19 cellular contexts compared by ENCODE assay signal in genomic region chr5:59274130-59274529, GRCh38.
DNase-seq lines count a peak whose midpoint lies in the region; ATAC-seq and TF ChIP-seq lines count a peak whose summit lies in the region.
"Had no signal": no experiment of that assay in that cellular context is flagged by ENCODE, and none has a peak within 500 bp of the region (broad histone marks: within the 10 kb centered on the region; RNA-seq: fewer than 3 reads in every experiment).

No MANE protein-coding gene starts in this region.

- BruUV-seq in Caco-2 (replicated peaks; lab: Mats Ljungman, UMichigan) (no TSS peak), PC-3 (replicated peaks; lab: Mats Ljungman, UMichigan) (no TSS peak)

- no peaks in the 10 kb centered on the region for H4K20me1 ChIP-seq in PC-3 (ENCODE audit: low read length)

- H3K4me1 Mint-ChIP-seq in Caco-2 (ENCODE audit: low read depth, unreplicated experiment), result no peaks in the 10 kb centered on the region

- H3K27ac Mint-ChIP-seq in Caco-2 (ENCODE audit: unreplicated experiment), result no peak overlapping the region
- H3K27ac Mint-ChIP-seq: activated naive CD8-positive, alpha-beta T cell; CD4-positive, CD25-positive, alpha-beta regulatory T cell; endodermal cell had no signal

- H3K4me3 Mint-ChIP-seq in Caco-2 (ENCODE audit: unreplicated experiment), result no peak overlapping the region
- H3K4me3 Mint-ChIP-seq: activated naive CD8-positive, alpha-beta T cell; CD4-positive, CD25-positive, alpha-beta regulatory T cell; endodermal cell had no signal

- H3K27me3 ChIP-seq in heart right ventricle, result no peaks in the 10 kb centered on the region
- H3K27me3 ChIP-seq in neutrophil, result no peaks in the 10 kb centered on the region
- no peaks in the 10 kb centered on the region for H3K27me3 ChIP-seq in upper lobe of right lung
- no peaks in the 10 kb centered on the region for H3K27me3 ChIP-seq in Caco-2 (replicated peaks; ENCODE audit: control insufficient read depth, insufficient read depth, low read length)
- no peaks in the 10 kb centered on the region for H3K27me3 ChIP-seq in PC-3 (ENCODE audit: low read length)

- ATAC-seq in heart right ventricle (no peak), Right ventricle myocardium inferior (no peak), upper lobe of right lung (no peak), PC-3 (no peak), HG02642 (IDR thresholded peaks at IDR 0.05; ENCODE audit: poor library complexity, unreplicated experiment) (no peak)

- CTCF ChIA-PET in Caco-2 (lab: Charles Lee) (interaction anchor here (0.6 kb wide), 1 partner anchor 74 kb away, joined by 4 read pairs; no protein-coding TSS in a partner anchor), PC-3 (lab: Charles Lee) (no interaction called here)

- DNase-seq in heart right ventricle, result no peak
- DNase-seq in Right ventricle myocardium inferior (ENCODE audit: missing footprints), result no peak
- peak; percentile 11 to 20 for DNase-seq in erythroblast (lab: John Stamatoyannopoulos, UW)
- DNase-seq in upper lobe of right lung, result no peak
- DNase-seq in Caco-2, result no peak
- DNase-seq in PC-3, result no peak
- DNase-seq: activated CD4-positive, alpha-beta T cell treated with anti-CD3 and anti-CD28 coated beads, Interleukin-2, amount 50 U/mL, for 4 hours; activated T-cell treated with anti-CD3 and anti-CD28 coated beads, Interleukin-2, amount 50 U/mL, for 1 hour; CD4-positive, CD25-positive, alpha-beta regulatory T cell; DMS79 treated with DMSO at 0.1 percent for 48 hours; endodermal cell; foreskin melanocyte; NCI-H2029 treated with DMSO at 0.1 percent for 48 hours; NCI-H526; nucleus accumbens had no signal

- peak overlapping the region in 3 of 10 donors; percentile 78 to 93 (median 86) for H3K27ac ChIP-seq in heart right ventricle
- H3K27ac ChIP-seq in neutrophil, result peak overlapping the region; percentile 69
- H3K27ac ChIP-seq in upper lobe of right lung, result no peak overlapping the region
- H3K27ac ChIP-seq in PC-3 (ENCODE audit: low read length), result no peak overlapping the region

- H3K27me3 Mint-ChIP-seq in Caco-2 (ENCODE audit: insufficient read depth, unreplicated experiment), result no peaks in the 10 kb centered on the region

- no peaks in the 10 kb centered on the region for H3K79me2 ChIP-seq in PC-3 (ENCODE audit: low read length)

- peaks cover 0 to 39% (median 16%) of the 10 kb centered on the region in 9 donors for H3K4me1 ChIP-seq in heart right ventricle
- H3K4me1 ChIP-seq in neutrophil (ENCODE audit: control insufficient read depth in 1 of 2, insufficient read depth in 1 of 2, low read depth in 1 of 2, low read length in 1 of 2), result peaks cover 55 to 58% of the 10 kb centered on the region in 2 experiments
- peaks cover 9% of the 10 kb centered on the region for H3K4me1 ChIP-seq in upper lobe of right lung
- no peaks in the 10 kb centered on the region for H3K4me1 ChIP-seq in Caco-2
- no peaks in the 10 kb centered on the region for H3K4me1 ChIP-seq in PC-3 (ENCODE audit: insufficient read depth, low read length)
- H3K4me1 ChIP-seq: HAP-1 had no signal

- H3K9ac ChIP-seq in PC-3 (ENCODE audit: low read length), result no peak overlapping the region

- POLR2A ChIA-PET in Caco-2 (lab: Charles Lee) (no interaction called here), PC-3 (lab: Charles Lee; ENCODE audit: unreplicated experiment) (no interaction called here)

- H3K36me3 ChIP-seq in heart right ventricle, result no peaks in the 10 kb centered on the region
- no peaks in the 10 kb centered on the region for H3K36me3 ChIP-seq in neutrophil
- no peaks in the 10 kb centered on the region for H3K36me3 ChIP-seq in upper lobe of right lung
- no peaks in the 10 kb centered on the region for H3K36me3 ChIP-seq in Caco-2 (ENCODE audit: control insufficient read depth, insufficient read depth, low read length)
- H3K36me3 ChIP-seq in PC-3 (ENCODE audit: low read depth, low read length), result no peaks in the 10 kb centered on the region
- H3K36me3 ChIP-seq: HAP-1 had no signal

- H3K4me2 ChIP-seq in PC-3 (ENCODE audit: low read length), result no peak overlapping the region

- H3F3A ChIP-seq in PC-3 (ENCODE audit: low read length, unreplicated experiment), result no peaks in the 10 kb centered on the region

- no peaks in the 10 kb centered on the region for H3K9me3 Mint-ChIP-seq in Caco-2 (ENCODE audit: unreplicated experiment)
- H3K9me3 Mint-ChIP-seq: endodermal cell had no signal

- no peaks in the 10 kb centered on the region for H3K9me3 ChIP-seq in heart right ventricle
- H3K9me3 ChIP-seq in neutrophil, result no peaks in the 10 kb centered on the region
- no peaks in the 10 kb centered on the region for H3K9me3 ChIP-seq in upper lobe of right lung
- no peaks in the 10 kb centered on the region for H3K9me3 ChIP-seq in Caco-2
- H3K9me3 ChIP-seq in PC-3 (ENCODE audit: low read length), result no peaks in the 10 kb centered on the region
- H3K9me3 ChIP-seq: HAP-1 had no signal

- TF ChIP-seq CTCF in heart right ventricle (IDR thresholded peaks at IDR 0.05) (no peak), neutrophil (IDR thresholded peaks at IDR 0.05) (no peak), upper lobe of right lung (IDR thresholded peaks at IDR 0.05) (no peak), Caco-2 (IDR thresholded peaks at IDR 0.05; ENCODE audit: insufficient read depth in 1 of 2, low read depth in 1 of 2, low read length in 1 of 2, severe bottlenecking in 1 of 2, unreplicated experiment in 1 of 2) (no peak), PC-3 (conservative IDR thresholded peaks at IDR 0.05; ENCODE audit: low read depth, low read length) (no peak)

- H2AFZ ChIP-seq in PC-3 (ENCODE audit: low read length), result no peak overlapping the region

- intact Hi-C loops in heart right ventricle (cut with DNase I), result loop anchor here in 1 of 10 donors (5.0 to 10.0 kb wide), 2 partner anchors 52 to 81 kb away; no protein-coding TSS in a partner anchor
- intact Hi-C loops in Right ventricle myocardium inferior (cut with DNase I), result loop anchor here (10.0 kb wide), 1 partner anchor 81 kb away; no protein-coding TSS in a partner anchor
- intact Hi-C loops in upper lobe of right lung (cut with DNase I), result no loop called here
- intact Hi-C loops in Caco-2 (cut with micrococcal nuclease; ENCODE audit: unreplicated experiment), result no loop called here
- intact Hi-C loops in PC-3 (cut with micrococcal nuclease), result no loop called here

- H3K4me3 ChIP-seq in heart right ventricle (peak overlapping the region in 9 of 10 donors; percentile 21 to 61 (median 51)), neutrophil (ENCODE audit: low read depth in 1 of 2, low read length in 1 of 2) (no peak overlapping the region), upper lobe of right lung (peak overlapping the region; percentile 54), Caco-2 (ENCODE audit: low read depth, low read length) (no peak overlapping the region), PC-3 (ENCODE audit: low read length) (no peak overlapping the region)
- H3K4me3 ChIP-seq: HAP-1 had no signal

- WGBS in heart right ventricle, 2 donors, result 66 to 68% methylated on average over 4 of the region's 4 CpGs

- TF ChIP-seq POLR2A in erythroblast (IDR thresholded peaks at IDR 0.05; ENCODE audit: low read length), result no peak

- no peaks in the 10 kb centered on the region for H3K9me2 ChIP-seq in PC-3 (replicated peaks; ENCODE audit: low read length)

- H3K36me3 Mint-ChIP-seq in Caco-2 (ENCODE audit: insufficient read depth, unreplicated experiment), result no peaks in the 10 kb centered on the region
- H3K36me3 Mint-ChIP-seq: activated naive CD8-positive, alpha-beta T cell; CD4-positive, CD25-positive, alpha-beta regulatory T cell had no signal

Comparison
In these comparisons a context has a peak if more than half of its experiments do, and no peak if none do; other contexts are left out.
1. DNase-seq: peak in erythroblast (2 of 2); none in heart right ventricle (0 of 2), Right ventricle myocardium inferior (single experiment), upper lobe of right lung (single experiment), Caco-2 (0 of 2) and PC-3 (single experiment).
2. H3K4me3 ChIP-seq: peak in heart right ventricle (9 of 10) and upper lobe of right lung (single experiment); none in neutrophil (0 of 2), Caco-2 (single experiment) and PC-3 (single experiment).